14 cellular contexts compared by ENCODE assay signal in genomic region chr3:128320551-128321340, GRCh38.
DNase-seq lines count a peak whose midpoint lies in the region; ATAC-seq and TF ChIP-seq lines count a peak whose summit lies in the region.
"Had no signal": no experiment of that assay in that cellular context is flagged by ENCODE, and none has a peak within 500 bp of the region (broad histone marks: within the 10 kb centered on the region; RNA-seq: fewer than 3 reads in every experiment).

No MANE protein-coding gene starts in this region.

- H3K27me3 ChIP-seq in gastrocnemius medialis (no peaks in the 10 kb centered on the region), thyroid gland (no peaks in the 10 kb centered on the region)

- peak; percentile 45 for DNase-seq in activated CD8-positive, alpha-beta memory T cell treated with anti-CD3 and anti-CD28 coated beads, Interleukin-2, amount 50 U/mL, for 48 hours
- DNase-seq in activated CD8-positive, alpha-beta memory T cell treated with anti-CD3 and anti-CD28 coated beads for 24 hours = no peak
- peak; percentile 24 for DNase-seq in cerebellum (ENCODE audit: low spot score)
- DNase-seq in gastrocnemius medialis = no peak
- DNase-seq in thyroid gland = no peak
- no peak for DNase-seq in NCI-H2107 treated with DMSO at 0.1 percent for 48 hours (lab: John Stamatoyannopoulos, UW; ENCODE audit: unreplicated experiment)
- DNase-seq: ACHN, amygdala, left ventricle myocardium superior, small intestine, T-helper 17 cell had no signal

- H3K36me3 ChIP-seq in HEK293 (ENCODE audit: control insufficient read depth in 2 of 2, insufficient read depth in 1 of 2, low read length in 2 of 2) (no peaks in the 10 kb centered on the region), gastrocnemius medialis (no peaks in the 10 kb centered on the region), thyroid gland (no peaks in the 10 kb centered on the region)

- no peak for TF ChIP-seq CTCF in HEK293 (tag by site-specific recombination; IDR thresholded peaks at IDR 0.05)
- TF ChIP-seq CTCF in gastrocnemius medialis (IDR thresholded peaks at IDR 0.05 in 4 of 5, conservative IDR thresholded peaks at IDR 0.05 in 1 of 5) = no peak
- no peak for TF ChIP-seq CTCF in thyroid gland (IDR thresholded peaks at IDR 0.05)

- 95 to 96% methylated on average over 8 of the region's 8 CpGs for WGBS in thyroid gland, 2 donors

- H3K4me3 ChIP-seq in HEK293 (ENCODE audit: low read depth, low read length) (no peak overlapping the region), gastrocnemius medialis (no peak overlapping the region), thyroid gland (replicated peaks in 1 of 3) (no peak overlapping the region)

- intact Hi-C loops in gastrocnemius medialis (cut with DNase I; ENCODE audit: low total_unique reads) (loop anchor here (10.0 kb wide), 1 partner anchor 226 kb away; no protein-coding TSS in a partner anchor), thyroid gland (cut with DNase I) (loop anchor here (10.0 kb wide), 1 partner anchor 146 kb away; no protein-coding TSS in a partner anchor)

- in situ Hi-C loops in gastrocnemius medialis (cut with MboI; ENCODE audit: low sequenced_read_pairs in 4 of 4) = loop anchor here in 1 of 4 donors (10.0 kb wide), 1 partner anchor 146 kb away; no protein-coding TSS in a partner anchor

- no peak for ATAC-seq in gastrocnemius medialis
- ATAC-seq in GM18858 (IDR thresholded peaks at IDR 0.05; ENCODE audit: unreplicated experiment) = no peak
- ATAC-seq: Right ventricle myocardium inferior, T-helper 17 cell had no signal

- CTCF ChIA-PET in HEK293 (lab: Yijun Ruan, JAX) = interaction anchor here (1.0 to 2.7 kb wide), 3 partner anchors 12 to 151 kb away, joined by 6 to 28 read pairs (median 8); no protein-coding TSS in a partner anchor

- POLR2A ChIA-PET in HEK293 (lab: Yijun Ruan, JAX) = no interaction called here

- H3K4me1 ChIP-seq in HEK293 (ENCODE audit: control insufficient read depth, insufficient read depth, low read length) = no peaks in the 10 kb centered on the region
- H3K4me1 ChIP-seq in gastrocnemius medialis = peaks cover 7 to 21% of the 10 kb centered on the region in 2 donors
- H3K4me1 ChIP-seq in thyroid gland = no peaks in the 10 kb centered on the region

- TF ChIP-seq POLR2A in gastrocnemius medialis (IDR thresholded peaks at IDR 0.05) (no peak), thyroid gland (IDR thresholded peaks at IDR 0.05) (no peak)

- H3K27ac ChIP-seq in HEK293 (ENCODE audit: extremely low read depth, low read depth, low read length) (no peak overlapping the region), gastrocnemius medialis (peak overlapping the region in 3 of 4 donors; percentile 54 to 72 (median 64)), thyroid gland (no peak overlapping the region)

- no peaks in the 10 kb centered on the region for H3K9me3 ChIP-seq in HEK293 (ENCODE audit: control insufficient read depth, insufficient read depth, low read depth, low read length)
- no peaks in the 10 kb centered on the region for H3K9me3 ChIP-seq in gastrocnemius medialis
- no peaks in the 10 kb centered on the region for H3K9me3 ChIP-seq in thyroid gland

TF ChIP-seq in HEK293, 187 proteins besides CTCF, POLR2A, EP300 and RAD21:
- TF ChIP-seq EGR2 (tag by site-specific recombination; IDR thresholded peaks at IDR 0.05; ENCODE audit: low read depth) = peak; percentile 28; the same call in 1 of the 2 replicates
- no peak for TF ChIP-seq ZNF624 (tag by site-specific recombination; IDR thresholded peaks at IDR 0.05)

Comparison
In these comparisons a context has a peak if more than half of its experiments do, and no peak if none do; other contexts are left out.
1. DNase-seq: peak in activated CD8-positive, alpha-beta memory T cell treated with anti-CD3 and anti-CD28 coated beads, Interleukin-2, amount 50 U/mL, for 48 hours (single experiment) and cerebellum (single experiment); none in activated CD8-positive, alpha-beta memory T cell treated with anti-CD3 and anti-CD28 coated beads for 24 hours (single experiment), gastrocnemius medialis (0 of 2), thyroid gland (0 of 2) and NCI-H2107 treated with DMSO at 0.1 percent for 48 hours (single experiment).
2. H3K27ac ChIP-seq: peak in gastrocnemius medialis (3 of 4); none in HEK293 (single experiment) and thyroid gland (0 of 3).